Comparison of ENCODE assay signal across 8 cellular contexts in the genomic region with DNA sequence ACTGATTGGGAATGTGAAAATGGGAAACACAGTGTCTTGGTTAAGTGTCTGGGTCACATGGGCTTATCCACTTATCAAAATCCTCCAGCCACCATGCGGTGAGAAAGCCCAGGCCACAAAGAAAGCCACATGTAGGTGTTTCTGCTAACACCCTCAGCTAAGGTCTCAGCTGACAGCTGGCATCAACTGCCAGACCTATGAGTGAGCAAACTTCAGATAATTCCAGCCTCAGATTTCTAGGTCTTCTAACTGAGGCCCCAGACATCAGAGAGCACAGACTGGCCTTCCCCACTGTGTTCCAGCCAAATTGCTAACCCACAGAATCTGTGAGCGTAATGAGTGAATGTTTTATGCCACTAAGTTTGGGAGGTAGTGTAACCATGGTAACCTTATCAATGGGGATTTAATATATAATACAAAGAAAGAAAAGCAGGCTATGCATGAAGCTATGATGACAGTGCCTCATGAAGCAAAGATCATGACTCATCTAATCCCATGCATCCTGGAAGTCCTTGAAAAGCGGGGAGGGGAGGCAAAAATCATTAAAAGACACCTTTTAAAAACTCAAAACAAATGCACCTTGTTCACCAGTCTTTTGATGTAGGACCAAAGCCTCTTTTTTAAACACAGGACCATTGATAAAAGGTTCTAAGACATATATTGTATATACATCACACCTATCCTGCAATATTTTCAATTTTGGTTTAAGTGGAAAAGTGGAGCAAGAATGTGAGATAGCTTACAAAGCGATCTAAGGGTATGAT.
DNase-seq lines count a peak whose midpoint lies in the region; ATAC-seq, FAIRE-seq and TF ChIP-seq lines count a peak whose summit lies in the region.
"Not testable (repeated sequence)": the region's sequence is repeated elsewhere in the genome, so short reads cannot be mapped to it uniquely, and the experiment has no call there.

No MANE protein-coding gene starts in this region.

- H3K4me3 Mint-ChIP-seq in activated T-cell treated with anti-CD3 and anti-CD28 coated beads, Interleukin-2, amount 50 U/mL, for 24 hours; effector memory CD8-positive, alpha-beta T cell; stimulated activated effector memory CD8-positive, alpha-beta T cell treated with anti-CD3 and anti-CD28 coated beads, Interleukin-12 subunit alpha, Interleukin-12 subunit beta, amount 100 ng/mL, for 72 hours: not testable (repeated sequence)

- H4K20me1 ChIP-seq in DND-41 (ENCODE audit: insufficient read depth, low read length), result not testable (repeated sequence)

- ATAC-seq in DND-41 (ENCODE audit: insufficient read depth, low read depth) (peak; percentile 60), GM21423 (IDR thresholded peaks at IDR 0.05; ENCODE audit: unreplicated experiment) (peak; percentile 69), HG03378 (IDR thresholded peaks at IDR 0.05; ENCODE audit: unreplicated experiment) (peak; percentile 66)
- ATAC-seq in effector memory CD8-positive, alpha-beta T cell (replicated peaks), result peak; percentile 89
- ATAC-seq in stimulated activated effector memory CD8-positive, alpha-beta T cell treated with anti-CD3 and anti-CD28 coated beads, Interleukin-12 subunit alpha, Interleukin-12 subunit beta, amount 100 ng/mL, for 72 hours, result peak; percentile 83

- peaks cover 28% of the 10 kb centered on the region for H3K36me3 ChIP-seq in DND-41 (ENCODE audit: insufficient read depth, low read length)

- not testable (repeated sequence) for H3K9ac ChIP-seq in DND-41 (ENCODE audit: low read depth, low read length)

- peaks cover 50% of the 10 kb centered on the region for H3K4me1 Mint-ChIP-seq in activated T-cell treated with anti-CD3 and anti-CD28 coated beads, Interleukin-2, amount 50 U/mL, for 24 hours (ENCODE audit: low read depth)
- H3K4me1 Mint-ChIP-seq in effector memory CD8-positive, alpha-beta T cell (ENCODE audit: low read depth in 2 of 2), result peaks cover 10 to 25% of the 10 kb centered on the region in 2 donors
- peaks cover 11% of the 10 kb centered on the region for H3K4me1 Mint-ChIP-seq in stimulated activated effector memory CD8-positive, alpha-beta T cell treated with anti-CD3 and anti-CD28 coated beads, Interleukin-12 subunit alpha, Interleukin-12 subunit beta, amount 100 ng/mL, for 72 hours

- H3K9me3 Mint-ChIP-seq in activated T-cell treated with anti-CD3 and anti-CD28 coated beads, Interleukin-2, amount 50 U/mL, for 24 hours; effector memory CD8-positive, alpha-beta T cell; stimulated activated effector memory CD8-positive, alpha-beta T cell treated with anti-CD3 and anti-CD28 coated beads, Interleukin-12 subunit alpha, Interleukin-12 subunit beta, amount 100 ng/mL, for 72 hours: not testable (repeated sequence)

- H3K4me3 ChIP-seq in DND-41 (ENCODE audit: low read depth in 1 of 2, low read length in 2 of 2), result not testable (repeated sequence)

- not testable (repeated sequence) for TF ChIP-seq CTCF in DND-41 (IDR thresholded peaks at IDR 0.05; ENCODE audit: borderline replicate concordance, extremely low read depth, low read length, poor library complexity, severe bottlenecking)

- FAIRE-seq in islet of Langerhans (lab: Jason Lieb, UNC), result peak; percentile 90

- peaks cover 18% of the 10 kb centered on the region; the same call in 1 of the 2 replicates for H3K4me1 ChIP-seq in DND-41 (ENCODE audit: insufficient read depth, low read length)

- H3K9me3 ChIP-seq in DND-41 (ENCODE audit: insufficient read depth, low read length, severe bottlenecking), result not testable (repeated sequence)

- not testable (repeated sequence) for DNase-seq in DND-41; activated T-cell treated with anti-CD3 and anti-CD28 coated beads, Interleukin-2, amount 50 U/mL, for 24 hours; effector memory CD8-positive, alpha-beta T cell; stimulated activated effector memory CD8-positive, alpha-beta T cell treated with anti-CD3 and anti-CD28 coated beads, Interleukin-12 subunit alpha, Interleukin-12 subunit beta, amount 100 ng/mL, for 72 hours (ENCODE audit: low spot score in 2 of 2)
- DNase-seq in OCI-M1 (lab: John Stamatoyannopoulos, UW), result peak; percentile 97

- H2AFZ ChIP-seq in DND-41 (ENCODE audit: low read depth, low read length), result not testable (repeated sequence)

- H3K36me3 Mint-ChIP-seq in activated T-cell treated with anti-CD3 and anti-CD28 coated beads, Interleukin-2, amount 50 U/mL, for 24 hours (ENCODE audit: low read depth), result peaks cover 66% of the 10 kb centered on the region
- peaks cover 54% of the 10 kb centered on the region for H3K36me3 Mint-ChIP-seq in effector memory CD8-positive, alpha-beta T cell (ENCODE audit: insufficient read depth)
- peaks cover 61% of the 10 kb centered on the region for H3K36me3 Mint-ChIP-seq in stimulated activated effector memory CD8-positive, alpha-beta T cell treated with anti-CD3 and anti-CD28 coated beads, Interleukin-12 subunit alpha, Interleukin-12 subunit beta, amount 100 ng/mL, for 72 hours

- H3K27ac Mint-ChIP-seq in activated T-cell treated with anti-CD3 and anti-CD28 coated beads, Interleukin-2, amount 50 U/mL, for 24 hours, result peak overlapping the region; percentile 77
- H3K27ac Mint-ChIP-seq in effector memory CD8-positive, alpha-beta T cell, result peak overlapping the region; percentile 47 to 65
- peak overlapping the region; percentile 74 for H3K27ac Mint-ChIP-seq in stimulated activated effector memory CD8-positive, alpha-beta T cell treated with anti-CD3 and anti-CD28 coated beads, Interleukin-12 subunit alpha, Interleukin-12 subunit beta, amount 100 ng/mL, for 72 hours

- not testable (repeated sequence) for H3K27me3 Mint-ChIP-seq in activated T-cell treated with anti-CD3 and anti-CD28 coated beads, Interleukin-2, amount 50 U/mL, for 24 hours; effector memory CD8-positive, alpha-beta T cell

- not testable (repeated sequence) for H3K27ac ChIP-seq in DND-41 (ENCODE audit: low read length)

- not testable (repeated sequence) for H3K27me3 ChIP-seq in DND-41 (ENCODE audit: insufficient read depth, low read length, poor library complexity)

- not testable (repeated sequence) for H3K4me2 ChIP-seq in DND-41 (ENCODE audit: insufficient read depth, low read length)

- H3K79me2 ChIP-seq in DND-41 (ENCODE audit: insufficient read depth, low read length), result peaks cover 24% of the 10 kb centered on the region
